2 cellular contexts compared by ENCODE assay signal in genomic region chr2:96063074-96063899, GRCh38.
A peak's percentile ranks its signal among the peaks of the same experiment; 100 is the strongest.
TF ChIP-seq lines count a peak whose summit lies in the region.

No MANE protein-coding gene starts in this region.

TF ChIP-seq in HEK293, 187 proteins besides CTCF, POLR2A, EP300 and RAD21:
- peak; percentile 96 for TF ChIP-seq ZIC2 (tag by site-specific recombination; IDR thresholded peaks at IDR 0.05)
- TF ChIP-seq GLIS2 (tag by site-specific recombination; IDR thresholded peaks at IDR 0.05), result peak; percentile 27; the same call in 1 of the 2 replicates
- peak; percentile 86 for TF ChIP-seq GLIS1 (tag by site-specific recombination; IDR thresholded peaks at IDR 0.05)
- peak; percentile 22 for TF ChIP-seq ZNF654 (tag by site-specific recombination; IDR thresholded peaks at IDR 0.05; ENCODE audit: low read depth)
- 0 out of 2 replicates have a peak, but pooled peaks have one; percentile 21 for TF ChIP-seq ZNF398 (tag by site-specific recombination; IDR thresholded peaks at IDR 0.05)
- 0 out of 2 replicates have a peak, but pooled peaks have one; percentile 27 for TF ChIP-seq KLF17 (tag by site-specific recombination; IDR thresholded peaks at IDR 0.05)
TF ChIP-seq in HEK293: peak in this region for 6; not testable (repeated sequence) for 181.

TF ChIP-seq in endothelial cell of umbilical vein, 7 proteins besides CTCF, POLR2A, EP300 and RAD21:
- TF ChIP-seq FOS (IDR thresholded peaks at IDR 0.05; ENCODE audit: borderline replicate concordance, insufficient read depth, low read length), result peak; percentile 12
